8 cellular contexts compared by ENCODE assay signal in genomic region chr12:122421815-122422737, GRCh38. TPM values are rescaled to one million over a fixed set of nuclear protein-coding genes. Genes with fewer than 3 reads are reported as not detected.
DNase-seq lines count a peak whose midpoint lies in the region; ATAC-seq and TF ChIP-seq lines count a peak whose summit lies in the region.

TSS of gene CLIP1 (minus strand) at chr12:122422669. CDS start at chr12:122380452, 42,217 bp downstream.

- H3K27ac ChIP-seq in HUES6 (ENCODE audit: low read depth, low read length): peak within 1 kb of the TSS; percentile 81; the same call in 1 of the 2 replicates

- intact Hi-C loops in cardiac septum (cut with DNase I) (loop anchor here (2.0 kb wide), 1 partner anchor 21 kb away; no protein-coding TSS in a partner anchor), posterior vena cava (cut with DNase I) (loop anchor here in 1 of 2 donors (5.0 kb wide), 1 partner anchor 50 kb away; no protein-coding TSS in a partner anchor)

- no peaks in the 10 kb centered on the region for H3K9me3 ChIP-seq in HUES6 (ENCODE audit: control insufficient read depth, insufficient read depth, low read depth, low read length)

- H3K4me3 ChIP-seq in HUES6 (ENCODE audit: low read depth, low read length): peak within 1 kb of the TSS; percentile 81

- H3K36me3 ChIP-seq in HUES6 (ENCODE audit: control insufficient read depth, insufficient read depth, low read length): no peaks in the 10 kb centered on the region

- H3K27me3 ChIP-seq in HUES6 (ENCODE audit: control insufficient read depth, insufficient read depth, low read length): no peaks in the 10 kb centered on the region

- peak within 1 kb of the TSS; percentile 94 for H3K9ac ChIP-seq in HUES6 (ENCODE audit: low read length)

- ATAC-seq in GM19467 (IDR thresholded peaks at IDR 0.05; ENCODE audit: unreplicated experiment) (peak; percentile 50), SK-N-SH treated with all-trans-retinoic acid at 6 μM for 48 hours (peak; percentile 87)

- peaks cover 11% of the 10 kb centered on the region for H3K4me1 ChIP-seq in HUES6 (ENCODE audit: control insufficient read depth, insufficient read depth, low read length)

- DNase-seq in DMS114 treated with DMSO at 0.1 percent for 48 hours (lab: John Stamatoyannopoulos, UW; ENCODE audit: unreplicated experiment) (peak; percentile 30), cardiac septum (ENCODE audit: low spot score) (peak; percentile 88), posterior vena cava (ENCODE audit: low spot score) (peak; percentile 90), NCI-H1436 (lab: John Stamatoyannopoulos, UW) (no peak)
- DNase-seq in activated naive CD8-positive, alpha-beta T cell treated with anti-CD3 and anti-CD28 coated beads, Interleukin-2, amount 50 U/mL, for 16 hours (ENCODE audit: low read depth, low spot score): peak; percentile 14

TF ChIP-seq in SK-N-SH treated with all-trans-retinoic acid at 6 μM for 48 hours, 23 proteins besides CTCF, POLR2A, EP300 and RAD21:
- TF ChIP-seq TCF4 (CRISPR knock-in tag; IDR thresholded peaks at IDR 0.05; ENCODE audit: borderline replicate concordance) (no peak), PPARA (CRISPR knock-in tag; IDR thresholded peaks at IDR 0.05; ENCODE audit: borderline replicate concordance) (no peak), ZFP3 (CRISPR knock-in tag; IDR thresholded peaks at IDR 0.05) (no peak), CSDC2 (CRISPR knock-in tag; IDR thresholded peaks at IDR 0.05) (no peak), PATZ1 (CRISPR knock-in tag; IDR thresholded peaks at IDR 0.05; ENCODE audit: borderline replicate concordance) (no peak), TSHZ2 (CRISPR knock-in tag; IDR thresholded peaks at IDR 0.05) (no peak), ZNF565 (CRISPR knock-in tag; conservative IDR thresholded peaks at IDR 0.05; ENCODE audit: low read depth) (no peak), ARNTL (CRISPR knock-in tag; IDR thresholded peaks at IDR 0.05; ENCODE audit: borderline replicate concordance, low read depth) (no peak), TOX (CRISPR knock-in tag; IDR thresholded peaks at IDR 0.05; ENCODE audit: borderline replicate concordance) (no peak), ZNF70 (CRISPR knock-in tag; IDR thresholded peaks at IDR 0.05) (no peak), CSRNP3 (CRISPR knock-in tag; IDR thresholded peaks at IDR 0.05) (no peak), OSR1 (CRISPR knock-in tag; IDR thresholded peaks at IDR 0.05) (no peak), ESRRG (CRISPR knock-in tag; IDR thresholded peaks at IDR 0.05) (no peak), BACH2 (CRISPR knock-in tag; IDR thresholded peaks at IDR 0.05; ENCODE audit: borderline replicate concordance) (no peak)

RNA-seq across cellular contexts. Expression of gene CLIP1, which starts in this region (rescaled TPM):
- total RNA-seq in cardiac septum (107 TPM), posterior vena cava (100 to 1,000 TPM; 141 to 226 TPM)
